Comparison of ENCODE assay signal across 8 cellular contexts in the genomic region with DNA sequence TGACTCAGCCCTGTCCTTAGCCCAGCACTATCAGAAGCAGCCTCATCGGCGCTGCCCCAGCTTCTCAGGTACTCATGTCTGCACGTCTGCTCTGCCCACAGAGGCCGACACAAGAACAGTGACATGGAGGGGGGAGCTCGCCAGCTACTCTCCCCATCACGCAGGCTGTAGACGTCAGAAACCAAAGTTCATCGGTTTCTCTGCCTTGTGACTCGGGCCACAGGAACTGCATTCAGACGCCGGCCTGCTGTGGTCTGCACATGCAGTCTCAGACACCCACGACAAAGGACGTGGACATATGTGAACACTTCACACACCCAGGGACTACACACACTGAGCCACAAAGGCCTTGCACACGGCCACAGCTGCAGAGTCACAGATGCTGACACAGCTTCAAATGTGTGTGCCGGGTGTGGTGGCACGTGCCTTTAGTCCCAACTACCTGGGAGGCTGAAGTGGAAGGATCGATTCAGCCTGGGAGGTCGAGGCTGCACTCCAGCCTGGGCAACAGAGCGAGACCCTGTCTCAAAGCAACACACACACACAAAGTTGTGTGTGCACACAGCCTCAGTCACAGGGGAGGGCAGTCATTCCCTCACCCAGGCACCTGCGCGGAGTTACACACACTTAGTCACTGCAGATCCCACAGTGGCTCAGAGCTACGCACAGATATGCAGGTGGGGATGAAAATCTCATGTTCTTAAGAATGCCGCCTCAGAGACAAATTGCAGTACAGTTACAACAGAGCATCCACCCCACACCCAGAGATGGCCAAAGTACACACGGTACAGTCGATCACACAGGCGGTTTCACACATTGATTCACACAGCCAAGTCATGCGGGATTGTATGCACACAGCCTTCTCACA. TPM values are rescaled to one million over a fixed set of nuclear protein-coding genes. Genes with fewer than 3 reads are reported as not detected.
DNase-seq lines count a peak whose midpoint lies in the region; ATAC-seq lines count a peak whose summit lies in the region.

No MANE protein-coding gene starts in this region.

- DNase-seq in CD1c-positive myeloid dendritic cell (ENCODE audit: extremely low spot score) = peak; percentile 90
- DNase-seq in T follicular helper cell (ENCODE audit: low read depth) = peak; percentile 83
- peak; percentile 95 to 97 (median 96) for DNase-seq in immature natural killer cell
- DNase-seq in stimulated activated CD4-positive, alpha-beta T cell treated with anti-CD3 and anti-CD28 coated beads, Interleukin-15, amount 100 ng/mL, for 24 hours = peak; percentile 87
- DNase-seq in AG20443 (ENCODE audit: low spot score) = no peak

- H3K27me3 Mint-ChIP-seq in immature natural killer cell (ENCODE audit: low read depth in 3 of 3) = peaks cover 41 to 58% (median 55%) of the 10 kb centered on the region in 3 donors

- H3K4me3 Mint-ChIP-seq in immature natural killer cell = peak overlapping the region; percentile 68 to 89 (median 77)

- WGBS in adipose tissue, 3 donors = 39 to 49% (median 49%) methylated on average over 27 of the region's 27 CpGs

- ATAC-seq in HG02852 (IDR thresholded peaks at IDR 0.05; ENCODE audit: unreplicated experiment) = peak; percentile 1
- ATAC-seq in GM19351 (IDR thresholded peaks at IDR 0.05; ENCODE audit: unreplicated experiment) = no peak

- H3K27ac Mint-ChIP-seq in immature natural killer cell = peak overlapping the region; percentile 97 to 100 (median 99)

- no peaks in the 10 kb centered on the region for H3K9me3 Mint-ChIP-seq in immature natural killer cell

- peaks cover 72 to 78% of the 10 kb centered on the region in 2 donors for H3K4me1 Mint-ChIP-seq in immature natural killer cell

- peak overlapping the region; percentile 74 for H3K27ac ChIP-seq in adipose tissue (ENCODE audit: low read depth, low read length)

- peaks cover 0 to 3% (median under 1%) of the 10 kb centered on the region in 3 donors for H3K36me3 Mint-ChIP-seq in immature natural killer cell

RNA-seq across cellular contexts. Expression of gene ZFP36, which starts 4.9 kb away (rescaled TPM):
- polyA plus RNA-seq in adipose tissue (1,000 to 10,000 TPM in 2 of 3 donors, 10 to 100 TPM in 1; 80.2 to 1,764 (median 1,356) TPM), immature natural killer cell (100 to 1,000 TPM; 305 to 745 (median 318) TPM)

RNA-seq across cellular contexts. Expression of gene MED29, which starts 10.6 kb away (rescaled TPM):
- 10 to 100 TPM; 16.9 to 32.2 (median 21.8) TPM for polyA plus RNA-seq in adipose tissue
- polyA plus RNA-seq in immature natural killer cell = 10 to 100 TPM; 41.6 to 64.7 (median 41.8) TPM

RNA-seq across cellular contexts. Expression of gene PLEKHG2, which starts 10.7 kb away (rescaled TPM):
- 10 to 100 TPM in 2 of 3 donors, 1 to 10 TPM in 1; 3.0 to 38.8 (median 27.2) TPM for polyA plus RNA-seq in adipose tissue
- polyA plus RNA-seq in immature natural killer cell = 1 to 10 TPM in 2 of 3 donors, not detected in 1; 3.7 to 4.3 TPM

RNA-seq across cellular contexts. Expression of gene PAF1, which starts 10.9 kb away (rescaled TPM):
- polyA plus RNA-seq in adipose tissue (10 to 100 TPM; 21.4 to 36.2 (median 34.2) TPM), immature natural killer cell (10 to 100 TPM; 18.9 to 48.1 (median 31.6) TPM)

RNA-seq across cellular contexts. Expression of gene RPS16, which starts 34.0 kb away (rescaled TPM):
- polyA plus RNA-seq in adipose tissue (1,000 to 10,000 TPM; 2,185 to 4,039 (median 3,887) TPM), immature natural killer cell (1,000 to 10,000 TPM in 1 of 3 donors, 100 to 1,000 TPM in 2; 733 to 1,627 (median 903) TPM)
